In genomic region chr4:36304138-36304681, GRCh38 we compare ENCODE assay signal across 16 cellular contexts. TPM values are rescaled to one million over a fixed set of nuclear protein-coding genes. Genes with fewer than 3 reads are reported as not detected.
A peak's percentile ranks its signal among the peaks of the same experiment; 100 is the strongest.
DNase-seq lines count a peak whose midpoint lies in the region; ATAC-seq and TF ChIP-seq lines count a peak whose summit lies in the region.
"Had no signal": no experiment of that assay in that cellular context is flagged by ENCODE, and none has a peak within 500 bp of the region (broad histone marks: within the 10 kb centered on the region; RNA-seq: fewer than 3 reads in every experiment).

No MANE protein-coding gene starts in this region.

- no peaks in the 10 kb centered on the region for H3K27me3 Mint-ChIP-seq in activated naive CD8-positive, alpha-beta T cell treated with anti-CD3 and anti-CD28 coated beads, Interleukin-2, amount 50 U/mL, for 24 hours
- H3K27me3 Mint-ChIP-seq: activated naive CD8-positive, alpha-beta T cell had no signal

- no peaks in the 10 kb centered on the region for H3K4me1 ChIP-seq in mucosa of descending colon (ENCODE audit: low read depth)

- H3K4me1 Mint-ChIP-seq in activated naive CD8-positive, alpha-beta T cell treated with anti-CD3 and anti-CD28 coated beads, Interleukin-2, amount 50 U/mL, for 24 hours = peaks cover 19% of the 10 kb centered on the region

- H3K36me3 Mint-ChIP-seq in activated naive CD8-positive, alpha-beta T cell treated with anti-CD3 and anti-CD28 coated beads, Interleukin-2, amount 50 U/mL, for 24 hours (ENCODE audit: low read depth) = no peaks in the 10 kb centered on the region
- H3K36me3 Mint-ChIP-seq: activated naive CD8-positive, alpha-beta T cell; CD4-positive, alpha-beta memory T cell had no signal

- H3K4me3 Mint-ChIP-seq in activated naive CD8-positive, alpha-beta T cell treated with anti-CD3 and anti-CD28 coated beads, Interleukin-2, amount 50 U/mL, for 24 hours = no peak overlapping the region
- H3K4me3 Mint-ChIP-seq: activated naive CD8-positive, alpha-beta T cell; CD4-positive, alpha-beta memory T cell; T-helper 1 cell treated with Interleukin-12 subunit alpha and Interleukin-12 subunit beta and Interleukin-4 antibody, amounts not matched to agents 30 μg/mL and 1 μg/mL, for 36 hours had no signal

- no peak for DNase-seq in activated naive CD8-positive, alpha-beta T cell treated with anti-CD3 and anti-CD28 coated beads, Interleukin-2, amount 50 U/mL, for 24 hours
- DNase-seq in mucosa of descending colon = no peak
- DNase-seq in hypothalamus (lab: John Stamatoyannopoulos, UW) = no peak
- no peak for DNase-seq in NCI-H524 (lab: John Stamatoyannopoulos, UW)
- DNase-seq: CD4-positive, alpha-beta memory T cell; hippocampal formation; NCI-H2081 treated with DMSO at 0.1 percent for 48 hours; trophoblast cell had no signal

- no peaks in the 10 kb centered on the region for H3K36me3 ChIP-seq in mucosa of descending colon (ENCODE audit: low read depth)

- no peak for TF ChIP-seq CTCF in mucosa of descending colon (IDR thresholded peaks at IDR 0.05)

- intact Hi-C loops in mucosa of descending colon (cut with DNase I, micrococcal nuclease) = no loop called here

- no peak overlapping the region for H3K4me3 ChIP-seq in mucosa of descending colon
- H3K4me3 ChIP-seq: lung had no signal

- H3K9me3 ChIP-seq in mucosa of descending colon = no peaks in the 10 kb centered on the region

- no peaks in the 10 kb centered on the region for H3K9me3 Mint-ChIP-seq in activated naive CD8-positive, alpha-beta T cell treated with anti-CD3 and anti-CD28 coated beads, Interleukin-2, amount 50 U/mL, for 24 hours
- H3K9me3 Mint-ChIP-seq: CD4-positive, alpha-beta memory T cell had no signal

- peak overlapping the region; percentile 43 for H3K27ac Mint-ChIP-seq in activated naive CD8-positive, alpha-beta T cell treated with anti-CD3 and anti-CD28 coated beads, Interleukin-2, amount 50 U/mL, for 24 hours
- H3K27ac Mint-ChIP-seq: activated naive CD8-positive, alpha-beta T cell; CD4-positive, alpha-beta memory T cell; T-helper 1 cell treated with Interleukin-12 subunit alpha and Interleukin-12 subunit beta and Interleukin-4 antibody, amounts not matched to agents 30 μg/mL and 1 μg/mL, for 36 hours had no signal

- ATAC-seq in GM18909 (IDR thresholded peaks at IDR 0.05; ENCODE audit: poor library complexity, unreplicated experiment) = peak; percentile 62
- ATAC-seq in GM21529 (IDR thresholded peaks at IDR 0.05; ENCODE audit: unreplicated experiment) = peak; percentile 41
- peak; percentile 44 for ATAC-seq in HG03066 (IDR thresholded peaks at IDR 0.05; ENCODE audit: low read depth, unreplicated experiment)
- no peak for ATAC-seq in activated naive CD8-positive, alpha-beta T cell treated with anti-CD3 and anti-CD28 coated beads, Interleukin-2, amount 50 U/mL, for 24 hours
- no peak for ATAC-seq in mucosa of descending colon

RNA-seq across cellular contexts. Expression of gene DTHD1, which starts 22.8 kb away (rescaled TPM):
- total RNA-seq in mucosa of descending colon = under 1 TPM; 0.12 to 0.55 (median 0.22) TPM
- total RNA-seq: chondrocyte, M059J had no signal

RNA-seq across cellular contexts. Expression of gene ARAP2, which starts 59.9 kb away (rescaled TPM):
- total RNA-seq in mucosa of descending colon = 10 to 100 TPM; 21.7 to 27.9 (median 22.5) TPM

Comparison
In these comparisons a context has a peak if more than half of its experiments do, and no peak if none do; other contexts are left out.
1. ATAC-seq: peak in GM18909 (single experiment), GM21529 (single experiment) and HG03066 (single experiment); none in activated naive CD8-positive, alpha-beta T cell treated with anti-CD3 and anti-CD28 coated beads, Interleukin-2, amount 50 U/mL, for 24 hours (single experiment) and mucosa of descending colon (single experiment).